15 cellular contexts compared by ENCODE assay signal in genomic region chr11:44859528-44859925, GRCh38.
DNase-seq lines count a peak whose midpoint lies in the region; ATAC-seq and TF ChIP-seq lines count a peak whose summit lies in the region.
"Had no signal": no experiment of that assay in that cellular context is flagged by ENCODE, and none has a peak within 500 bp of the region (broad histone marks: within the 10 kb centered on the region; RNA-seq: fewer than 3 reads in every experiment).

No MANE protein-coding gene starts in this region.

- no peak overlapping the region for H4K91ac ChIP-seq in mesenchymal stem cell (ENCODE audit: low read length)

- H3K79me1 ChIP-seq in mesenchymal stem cell (replicated peaks; ENCODE audit: low read length, poor library complexity, severe bottlenecking) = no peaks in the 10 kb centered on the region

- no peak for ATAC-seq in right cardiac atrium
- ATAC-seq in Right ventricle myocardium superior (ENCODE audit: poor library complexity) = no peak
- ATAC-seq in GM18870 (IDR thresholded peaks at IDR 0.05; ENCODE audit: unreplicated experiment) = no peak
- no peak for ATAC-seq in HG02973 (IDR thresholded peaks at IDR 0.05; ENCODE audit: unreplicated experiment)
- ATAC-seq: PC-3 had no signal

- no peaks in the 10 kb centered on the region for H3K27me3 ChIP-seq in right cardiac atrium (ENCODE audit: control insufficient read depth, insufficient read depth)
- H3K27me3 ChIP-seq in iPS-15b (ENCODE audit: control insufficient read depth, insufficient read depth, low read length) = no peaks in the 10 kb centered on the region
- H3K27me3 ChIP-seq in osteoblast (ENCODE audit: insufficient read depth, low read length) = no peaks in the 10 kb centered on the region
- H3K27me3 ChIP-seq in mesenchymal stem cell (ENCODE audit: control insufficient read depth in 1 of 2, insufficient read depth in 1 of 2, low read length in 2 of 2) = peaks cover 19 to 59% of the 10 kb centered on the region in 2 experiments

- no peak overlapping the region for H3K4me2 ChIP-seq in osteoblast (ENCODE audit: insufficient read depth, low read length)
- no peak overlapping the region for H3K4me2 ChIP-seq in mesenchymal stem cell (ENCODE audit: low read length, poor library complexity, severe bottlenecking)

- H3K9me3 ChIP-seq in right cardiac atrium (ENCODE audit: control insufficient read depth, low read length) (no peaks in the 10 kb centered on the region), iPS-15b (ENCODE audit: control insufficient read depth, insufficient read depth, low read length) (no peaks in the 10 kb centered on the region), osteoblast (ENCODE audit: low read depth, low read length) (no peaks in the 10 kb centered on the region), mesenchymal stem cell (ENCODE audit: control insufficient read depth, low read length) (no peaks in the 10 kb centered on the region)
- H3K9me3 ChIP-seq: HAP-1 had no signal

- no peaks in the 10 kb centered on the region for H3K79me2 ChIP-seq in osteoblast (ENCODE audit: insufficient read depth, low read length)

- WGBS in right cardiac atrium = 85% methylated on average over 5 of the region's 5 CpGs
- WGBS in mesenchymal stem cell = 94% methylated on average over 5 of the region's 5 CpGs

- H3K4me1 ChIP-seq in right cardiac atrium (ENCODE audit: control insufficient read depth, insufficient read depth, low read length) (peaks cover 14% of the 10 kb centered on the region), iPS-15b (ENCODE audit: control insufficient read depth, insufficient read depth, low read length) (peaks cover 18% of the 10 kb centered on the region), osteoblast (ENCODE audit: insufficient read depth, low read length) (peaks cover 30% of the 10 kb centered on the region), mesenchymal stem cell (ENCODE audit: control insufficient read depth, insufficient read depth, low read depth, low read length) (peaks cover 20% of the 10 kb centered on the region)

- H3K9ac ChIP-seq in iPS-15b (ENCODE audit: low read depth, low read length) (peak overlapping the region; percentile 24), mesenchymal stem cell (ENCODE audit: low read length) (no peak overlapping the region)

- no peak overlapping the region for H3K23ac ChIP-seq in mesenchymal stem cell (ENCODE audit: low read length in 2 of 2)

- no peak overlapping the region for H2BK5ac ChIP-seq in mesenchymal stem cell (ENCODE audit: low read depth, low read length, poor library complexity, severe bottlenecking)

- H3K27ac ChIP-seq in right cardiac atrium (ENCODE audit: low read length) (peak overlapping the region; percentile 84), osteoblast (ENCODE audit: low read depth, low read length) (no peak overlapping the region), mesenchymal stem cell (ENCODE audit: low read length, poor library complexity, severe bottlenecking) (no peak overlapping the region)
- H3K27ac ChIP-seq: HL-60 had no signal

- intact Hi-C loops in right cardiac atrium (cut with DNase I) (no loop called here), Right ventricle myocardium superior (cut with DNase I) (no loop called here)

- H2AFZ ChIP-seq in osteoblast (ENCODE audit: low read length) (no peak overlapping the region), mesenchymal stem cell (ENCODE audit: low read depth, low read length) (no peak overlapping the region)

- no peak overlapping the region for H3K14ac ChIP-seq in mesenchymal stem cell (ENCODE audit: low read length in 2 of 2)

- H2AK5ac ChIP-seq in mesenchymal stem cell (ENCODE audit: low read length, severe bottlenecking) = no peak overlapping the region

- H4K8ac ChIP-seq in mesenchymal stem cell (ENCODE audit: low read length) = no peak overlapping the region

- TF ChIP-seq CTCF in osteoblast (IDR thresholded peaks at IDR 0.05; ENCODE audit: extremely low read depth, low read depth, low read length) = no peak

- no peaks in the 10 kb centered on the region for H4K20me1 ChIP-seq in osteoblast (ENCODE audit: insufficient read depth, low read length)

- H3K4ac ChIP-seq in mesenchymal stem cell (ENCODE audit: low read depth in 1 of 2, low read length in 2 of 2) = no peak overlapping the region

- peaks cover 3% of the 10 kb centered on the region for H3K36me3 ChIP-seq in iPS-15b (ENCODE audit: control insufficient read depth, insufficient read depth, low read length)
- H3K36me3 ChIP-seq in osteoblast (ENCODE audit: insufficient read depth, low read length) = no peaks in the 10 kb centered on the region
- H3K36me3 ChIP-seq in mesenchymal stem cell (ENCODE audit: control insufficient read depth in 1 of 2, insufficient read depth in 2 of 2, low read depth in 1 of 2, low read length in 2 of 2) = no peaks in the 10 kb centered on the region
- H3K36me3 ChIP-seq: HAP-1 had no signal

- H3K18ac ChIP-seq in mesenchymal stem cell (ENCODE audit: low read depth in 1 of 2, low read length in 2 of 2) = no peak overlapping the region

- DNase-seq in right cardiac atrium = peak in 1 of 3 donors; percentile 38
- no peak for DNase-seq in Right ventricle myocardium superior
- DNase-seq in osteoblast (ENCODE audit: insufficient read length, low spot score, missing footprints) = peak; percentile 79
- no peak for DNase-seq in mesenchymal stem cell
- DNase-seq: NCI-H1105 treated with DMSO at 0.1 percent for 48 hours, NCI-H1694 treated with DMSO at 0.1 percent for 48 hours, NCI-H510A treated with DMSO at 0.1 percent for 48 hours, NCI-H774, PC-3, RPMI8226 had no signal

- H3K4me3 ChIP-seq in right cardiac atrium (ENCODE audit: low read length) (no peak overlapping the region), iPS-15b (ENCODE audit: low read depth, low read length) (no peak overlapping the region), osteoblast (ENCODE audit: insufficient read depth, low read length) (no peak overlapping the region), mesenchymal stem cell (ENCODE audit: insufficient read depth in 1 of 2, low read depth in 1 of 2, low read length in 2 of 2) (no peak overlapping the region)
- H3K4me3 ChIP-seq: HAP-1 had no signal

- H2BK120ac ChIP-seq in mesenchymal stem cell (ENCODE audit: low read depth, low read length) = no peak overlapping the region

- H2BK12ac ChIP-seq in mesenchymal stem cell (ENCODE audit: low read length in 2 of 2) = no peak overlapping the region

- no peak overlapping the region for H2BK15ac ChIP-seq in mesenchymal stem cell (ENCODE audit: low read depth, poor library complexity, severe bottlenecking)
